1 cellular context compared by ENCODE assay signal in genomic region chr1:52552505-52553371, GRCh38.
A peak's percentile ranks its signal among the peaks of the same experiment; 100 is the strongest.
TF ChIP-seq lines count a peak whose summit lies in the region.

TSS of gene TUT4 (minus strand) at chr1:52553092. CDS start at chr1:52526280, 26,812 bp downstream.

TF ChIP-seq in GM23338, 12 proteins besides CTCF, POLR2A, EP300 and RAD21 (continued from another document):
- TF ChIP-seq REST (IDR thresholded peaks at IDR 0.05; ENCODE audit: unreplicated experiment) (no peak), ZNF114 (CRISPR knock-in tag; IDR thresholded peaks at IDR 0.05) (no peak), JUNB (IDR thresholded peaks at IDR 0.05; ENCODE audit: unreplicated experiment) (no peak), NANOG (IDR thresholded peaks at IDR 0.05; ENCODE audit: borderline replicate concordance) (no peak), POLR2AphosphoS5 (IDR thresholded peaks at IDR 0.05; ENCODE audit: low read depth) (peak; percentile 84)
- TF ChIP-seq, protein P1, sequence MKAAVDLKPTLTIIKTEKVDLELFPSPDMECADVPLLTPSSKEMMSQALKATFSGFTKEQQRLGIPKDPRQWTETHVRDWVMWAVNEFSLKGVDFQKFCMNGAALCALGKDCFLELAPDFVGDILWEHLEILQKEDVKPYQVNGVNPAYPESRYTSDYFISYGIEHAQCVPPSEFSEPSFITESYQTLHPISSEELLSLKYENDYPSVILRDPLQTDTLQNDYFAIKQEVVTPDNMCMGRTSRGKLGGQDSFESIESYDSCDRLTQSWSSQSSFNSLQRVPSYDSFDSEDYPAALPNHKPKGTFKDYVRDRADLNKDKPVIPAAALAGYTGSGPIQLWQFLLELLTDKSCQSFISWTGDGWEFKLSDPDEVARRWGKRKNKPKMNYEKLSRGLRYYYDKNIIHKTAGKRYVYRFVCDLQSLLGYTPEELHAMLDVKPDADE (IDR thresholded peaks at IDR 0.05): no peak
